8 cellular contexts compared by ENCODE assay signal in genomic region chr11:57349491-57350274, GRCh38. TPM values are rescaled to one million over a fixed set of nuclear protein-coding genes. Genes with fewer than 3 reads are reported as not detected.
A peak's percentile ranks its signal among the peaks of the same experiment; 100 is the strongest.
DNase-seq lines count a peak whose midpoint lies in the region; ATAC-seq and TF ChIP-seq lines count a peak whose summit lies in the region.

No MANE protein-coding gene starts in this region.

- DNase-seq in AG20443 (ENCODE audit: low spot score) = peak; percentile 85
- peak; percentile 81 for DNase-seq in HEK293T (ENCODE audit: extremely low spot score)
- DNase-seq in T-helper 17 cell = peak; percentile 45 to 67 (median 58)
- DNase-seq in astrocyte of the cerebellum (ENCODE audit: low read depth) = no peak
- DNase-seq in stimulated activated CD4-positive, alpha-beta T cell treated with anti-CD3 and anti-CD28 coated beads, Interleukin-12 subunit alpha, Interleukin-12 subunit beta, amount 100 ng/mL, for 4 hours = peak; percentile 69
- no peak for DNase-seq in NCI-H1436 (lab: John Stamatoyannopoulos, UW)
- DNase-seq in putamen (ENCODE audit: low spot score) = no peak

- H3K9me3 ChIP-seq in T-helper 17 cell (ENCODE audit: control insufficient read depth, low read length, poor library complexity, severe bottlenecking) (no peaks in the 10 kb centered on the region), iPS-15b (ENCODE audit: control insufficient read depth, insufficient read depth, low read length) (no peaks in the 10 kb centered on the region)

- H3K4me3 Mint-ChIP-seq in T-helper 17 cell = no peak overlapping the region

- POLR2A ChIA-PET in HEK293T (lab: Yijun Ruan, JAX) = interaction anchor here (1.3 kb wide), 1 partner anchor 12 kb away, joined by 3 read pairs; the partner anchor contains the start of gene P2RX3

- peaks cover 3% of the 10 kb centered on the region for H3K36me3 Mint-ChIP-seq in T-helper 17 cell (ENCODE audit: low read depth)

- peak overlapping the region; percentile 21 for H3K27ac Mint-ChIP-seq in T-helper 17 cell

- in situ Hi-C loops in astrocyte of the cerebellum (cut with HindIII; ENCODE audit: low sequenced_read_pairs) = no loop called here

- H3K4me1 Mint-ChIP-seq in T-helper 17 cell = peaks cover 8% of the 10 kb centered on the region

- no peak overlapping the region for H3K4me3 ChIP-seq in astrocyte of the cerebellum (ENCODE audit: low read depth, low read length)
- peak overlapping the region; percentile 61 for H3K4me3 ChIP-seq in iPS-15b (ENCODE audit: low read depth, low read length)

- CTCF ChIA-PET in HEK293T (lab: Yijun Ruan, JAX) = interaction anchor here (0.6 to 2.2 kb wide), 7 partner anchors 9 to 1184 kb away, joined by 3 to 14 read pairs (median 3); partner anchors contain the start of gene RTN4RL2

- TF ChIP-seq CTCF in astrocyte of the cerebellum (IDR thresholded peaks at IDR 0.05; ENCODE audit: low read depth, low read length, missing control alignments) = peak; percentile 81

- ATAC-seq in T-helper 17 cell = peak; percentile 63

- no peaks in the 10 kb centered on the region for H3K36me3 ChIP-seq in iPS-15b (ENCODE audit: control insufficient read depth, insufficient read depth, low read length)

- H3K27me3 ChIP-seq in iPS-15b (ENCODE audit: control insufficient read depth, insufficient read depth, low read length) = peaks cover 12% of the 10 kb centered on the region

- H3K4me1 ChIP-seq in iPS-15b (ENCODE audit: control insufficient read depth, insufficient read depth, low read length) = peaks cover 5% of the 10 kb centered on the region

- peak overlapping the region; percentile 51 for H3K9ac ChIP-seq in iPS-15b (ENCODE audit: low read depth, low read length)

- peaks cover 12% of the 10 kb centered on the region for H3K27me3 Mint-ChIP-seq in T-helper 17 cell

TF ChIP-seq in HEK293T, 16 proteins besides CTCF, POLR2A, EP300 and RAD21:
- no peak for TF ChIP-seq HDGF (IDR thresholded peaks at IDR 0.05; ENCODE audit: borderline replicate concordance)
- no peak for TF ChIP-seq ELF4 (IDR thresholded peaks at IDR 0.05)
- TF ChIP-seq PKNOX1 (IDR thresholded peaks at IDR 0.05) = no peak
- no peak for TF ChIP-seq L3MBTL2 (conservative IDR thresholded peaks at IDR 0.05)
- TF ChIP-seq FOXM1 (IDR thresholded peaks at IDR 0.05; ENCODE audit: borderline replicate concordance) = no peak
- TF ChIP-seq BHLHE40 (IDR thresholded peaks at IDR 0.05; ENCODE audit: borderline replicate concordance) = no peak
- no peak for TF ChIP-seq CTBP1 (IDR thresholded peaks at IDR 0.05; ENCODE audit: borderline replicate concordance)

RNA-seq across cellular contexts. Expression of gene P2RX3, which starts 11.5 kb away (rescaled TPM):
- not detected for total RNA-seq in T-helper 17 cell

RNA-seq across cellular contexts. Expression of gene SSRP1, which starts 14.0 kb away (rescaled TPM):
- 10 to 100 TPM; 46.4 to 47.2 TPM for total RNA-seq in T-helper 17 cell

RNA-seq across cellular contexts. Expression of gene TNKS1BP1, which starts 24.9 kb away (rescaled TPM):
- 10 to 100 TPM in 1 of 2 donors, 1 to 10 TPM in 1; 8.7 to 16.2 TPM for total RNA-seq in T-helper 17 cell

RNA-seq across cellular contexts. Expression of gene PRG3, which starts 31.3 kb away (rescaled TPM):
- not detected for total RNA-seq in T-helper 17 cell

RNA-seq across cellular contexts. Expression of gene PRG2, which starts 40.8 kb away (rescaled TPM):
- under 1 TPM; 0.55 to 0.92 TPM for total RNA-seq in T-helper 17 cell

Comparison
In these comparisons a context has a peak if more than half of its experiments do, and no peak if none do; other contexts are left out.
1. DNase-seq: peak in AG20443 (single experiment), HEK293T (single experiment), T-helper 17 cell (3 of 3) and stimulated activated CD4-positive, alpha-beta T cell treated with anti-CD3 and anti-CD28 coated beads, Interleukin-12 subunit alpha, Interleukin-12 subunit beta, amount 100 ng/mL, for 4 hours (single experiment); none in astrocyte of the cerebellum (single experiment), NCI-H1436 (single experiment) and putamen (single experiment).